14 cellular contexts compared by ENCODE assay signal in genomic region chr6:150267686-150268561, GRCh38.
DNase-seq lines count a peak whose midpoint lies in the region; ATAC-seq, FAIRE-seq and TF ChIP-seq lines count a peak whose summit lies in the region.
"Had no signal": no experiment of that assay in that cellular context is flagged by ENCODE, and none has a peak within 500 bp of the region (broad histone marks: within the 10 kb centered on the region; RNA-seq: fewer than 3 reads in every experiment).

No MANE protein-coding gene starts in this region.

- no peak overlapping the region for H3K4me3 ChIP-seq in AG04450 (ENCODE audit: low read depth, low read length)

- POLR2A ChIA-PET in AG04450 (lab: Yijun Ruan, JAX): interaction anchor here (1.3 kb wide), 1 partner anchor 10 kb away, joined by 4 read pairs; no protein-coding TSS in a partner anchor

- no peak overlapping the region for H3K4me3 Mint-ChIP-seq in brain
- H3K4me3 Mint-ChIP-seq in activated T-cell treated with anti-CD3 and anti-CD28 coated beads, Interleukin-2, amount 50 U/mL, for 4 hours: no peak overlapping the region
- H3K4me3 Mint-ChIP-seq: activated naive CD4-positive, alpha-beta T cell treated with anti-CD3 and anti-CD28 coated beads, Interleukin-2, amount 50 U/mL, for 24 hours; naive thymus-derived CD4-positive, alpha-beta T cell; stimulated activated memory B cell treated with anti-CD40 and anti-IgM and Interleukin-4, amounts not matched to agents 10 μg/mL and 1 μg/mL and 100 μg/mL, for 72 hours had no signal

- peaks cover 5% of the 10 kb centered on the region for H3K27me3 Mint-ChIP-seq in brain
- H3K27me3 Mint-ChIP-seq in activated T-cell treated with anti-CD3 and anti-CD28 coated beads, Interleukin-2, amount 50 U/mL, for 4 hours (ENCODE audit: low read depth): peaks cover 6% of the 10 kb centered on the region

- H3K27ac Mint-ChIP-seq in brain: peak overlapping the region in 4 of 5 experiments; percentile 19 to 67 (median 42)
- H3K27ac Mint-ChIP-seq: activated naive CD4-positive, alpha-beta T cell treated with anti-CD3 and anti-CD28 coated beads, Interleukin-2, amount 50 U/mL, for 24 hours; naive thymus-derived CD4-positive, alpha-beta T cell; stimulated activated memory B cell treated with anti-CD40 and anti-IgM and Interleukin-4, amounts not matched to agents 10 μg/mL and 1 μg/mL and 100 μg/mL, for 72 hours had no signal

- no peaks in the 10 kb centered on the region for H3K27me3 ChIP-seq in AG04450 (ENCODE audit: control insufficient read depth, insufficient read depth, low read length)

- peaks cover 38% of the 10 kb centered on the region for H3K4me1 Mint-ChIP-seq in brain
- H3K4me1 Mint-ChIP-seq in activated T-cell treated with anti-CD3 and anti-CD28 coated beads, Interleukin-2, amount 50 U/mL, for 4 hours (ENCODE audit: low read depth): peaks cover 7% of the 10 kb centered on the region
- H3K4me1 Mint-ChIP-seq: stimulated activated memory B cell treated with anti-CD40 and anti-IgM and Interleukin-4, amounts not matched to agents 10 μg/mL and 1 μg/mL and 100 μg/mL, for 72 hours had no signal

- peak; percentile 46 for DNase-seq in AG04450 (ENCODE audit: low read depth, low spot score)
- DNase-seq in HTR-8/SVneo (ENCODE audit: insufficient read length, low spot score): peak; percentile 53
- peak; percentile 42 for DNase-seq in kidney tubule cell (ENCODE audit: low spot score)
- no peak for DNase-seq in Ammon's horn (ENCODE audit: low spot score)
- no peak for DNase-seq in activated T-cell treated with anti-CD3 and anti-CD28 coated beads, Interleukin-2, amount 50 U/mL, for 4 hours
- no peak for DNase-seq in NCI-H1105 (lab: John Stamatoyannopoulos, UW)
- no peak for DNase-seq in NCI-H774 (lab: John Stamatoyannopoulos, UW)
- DNase-seq: activated CD4-positive, alpha-beta T cell treated with anti-CD3 and anti-CD28 coated beads, Interleukin-2, amount 50 U/mL, for 1 hour; effector CD4-positive, alpha-beta T cell; naive thymus-derived CD4-positive, alpha-beta T cell; NCI-H345 had no signal

- H3K9me3 ChIP-seq in AG04450 (ENCODE audit: control insufficient read depth, insufficient read depth, low read length): no peaks in the 10 kb centered on the region

- peak; percentile 64 for FAIRE-seq in HTR-8/SVneo (lab: Jason Lieb, UNC)

- H3K27ac ChIP-seq in AG04450 (ENCODE audit: low read depth, low read length): peak overlapping the region; percentile 42

- ATAC-seq in activated T-cell treated with anti-CD3 and anti-CD28 coated beads, Interleukin-2, amount 50 U/mL, for 4 hours: no peak
- ATAC-seq: naive thymus-derived CD4-positive, alpha-beta T cell; stimulated activated memory B cell treated with anti-CD40 and anti-IgM and Interleukin-4, amounts not matched to agents 10 μg/mL and 1 μg/mL and 100 μg/mL, for 72 hours had no signal

- H3K9me3 Mint-ChIP-seq in brain: peaks cover 0 to 5% (median 0%) of the 10 kb centered on the region in 5 experiments
- no peaks in the 10 kb centered on the region for H3K9me3 Mint-ChIP-seq in activated T-cell treated with anti-CD3 and anti-CD28 coated beads, Interleukin-2, amount 50 U/mL, for 4 hours
- H3K9me3 Mint-ChIP-seq: activated naive CD4-positive, alpha-beta T cell treated with anti-CD3 and anti-CD28 coated beads, Interleukin-2, amount 50 U/mL, for 24 hours had no signal

- CTCF ChIA-PET in AG04450 (lab: Charles Lee): interaction anchor here (0.6 to 1.3 kb wide), 2 partner anchors 187 to 549 kb away, joined by 3 to 4 read pairs; no protein-coding TSS in a partner anchor

- no peaks in the 10 kb centered on the region for H3K36me3 Mint-ChIP-seq in brain
- H3K36me3 Mint-ChIP-seq in activated T-cell treated with anti-CD3 and anti-CD28 coated beads, Interleukin-2, amount 50 U/mL, for 4 hours (ENCODE audit: insufficient read depth): no peaks in the 10 kb centered on the region
- H3K36me3 Mint-ChIP-seq: activated naive CD4-positive, alpha-beta T cell treated with anti-CD3 and anti-CD28 coated beads, Interleukin-2, amount 50 U/mL, for 24 hours; naive thymus-derived CD4-positive, alpha-beta T cell; stimulated activated memory B cell treated with anti-CD40 and anti-IgM and Interleukin-4, amounts not matched to agents 10 μg/mL and 1 μg/mL and 100 μg/mL, for 72 hours had no signal

- TF ChIP-seq CTCF in AG04450 (IDR thresholded peaks at IDR 0.05; ENCODE audit: low read depth, low read length): no peak
- no peak for TF ChIP-seq CTCF in brain (conservative IDR thresholded peaks at IDR 0.05)

Comparison
In these comparisons a context has a peak if more than half of its experiments do, and no peak if none do; other contexts are left out.
1. DNase-seq: peak in AG04450 (single experiment), HTR-8/SVneo (single experiment) and kidney tubule cell (single experiment); none in Ammon's horn (single experiment), activated T-cell treated with anti-CD3 and anti-CD28 coated beads, Interleukin-2, amount 50 U/mL, for 4 hours (single experiment), NCI-H1105 (single experiment) and NCI-H774 (single experiment).